ENCODE assay signal across 10 cellular contexts in the genomic region with DNA sequence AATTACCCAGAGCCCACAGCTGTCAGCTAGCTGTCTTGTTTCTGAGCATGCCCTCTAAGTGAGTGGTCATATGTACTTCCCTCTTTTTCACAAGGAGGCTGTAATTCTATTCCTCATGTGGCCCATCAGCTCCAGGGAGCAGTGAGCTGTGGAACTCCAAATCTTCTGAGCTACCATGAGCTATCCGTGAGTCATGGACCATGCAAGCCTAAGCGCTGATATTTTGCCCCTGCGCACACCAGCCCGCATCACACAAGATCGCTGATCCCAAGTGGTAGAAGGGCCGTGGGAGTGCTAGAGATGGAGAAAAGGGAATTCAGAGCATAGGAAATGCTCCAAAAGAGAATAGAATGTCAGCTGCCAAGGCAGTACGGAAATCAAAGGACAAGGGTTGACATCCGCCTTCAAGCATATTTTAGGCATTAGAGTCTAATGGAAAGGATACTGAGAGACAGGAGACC. TPM values are rescaled to one million over a fixed set of nuclear protein-coding genes. Genes with fewer than 3 reads are reported as not detected.
DNase-seq lines count a peak whose midpoint lies in the region; ATAC-seq and TF ChIP-seq lines count a peak whose summit lies in the region.
"Had no signal": no experiment of that assay in that cellular context is flagged by ENCODE, and none has a peak within 500 bp of the region (broad histone marks: within the 10 kb centered on the region; RNA-seq: fewer than 3 reads in every experiment).

No MANE protein-coding gene starts in this region.

- H3K27ac Mint-ChIP-seq in chondrocyte (ENCODE audit: unreplicated experiment) (peak overlapping the region; percentile 89), nephron (peak overlapping the region; percentile 15 to 50 (median 42))
- H3K27ac Mint-ChIP-seq: neural progenitor cell had no signal

- H3K4me1 Mint-ChIP-seq in chondrocyte (ENCODE audit: low read depth) (peaks cover 78% of the 10 kb centered on the region), nephron (peaks cover 43% of the 10 kb centered on the region)

- no peak for TF ChIP-seq CTCF in HFF-Myc (IDR thresholded peaks at IDR 0.05; ENCODE audit: low read depth, low read length, missing control alignments)
- no peak for TF ChIP-seq CTCF in chondrocyte (IDR thresholded peaks at IDR 0.05)
- TF ChIP-seq CTCF in nephron (IDR thresholded peaks at IDR 0.05; ENCODE audit: unreplicated experiment in 3 of 3): no peak

- no peak overlapping the region for H3K4me3 ChIP-seq in HFF-Myc (replicated peaks; ENCODE audit: low read depth, low read length)
- H3K4me3 ChIP-seq: neural progenitor cell had no signal

- no peaks in the 10 kb centered on the region for H3K36me3 Mint-ChIP-seq in chondrocyte (ENCODE audit: low read depth)
- no peaks in the 10 kb centered on the region for H3K36me3 Mint-ChIP-seq in nephron (ENCODE audit: low read depth)

- peak overlapping the region; percentile 50 for H3K4me3 Mint-ChIP-seq in chondrocyte (ENCODE audit: unreplicated experiment)
- peak overlapping the region in 1 of 3 experiments; percentile 87 for H3K4me3 Mint-ChIP-seq in nephron
- H3K4me3 Mint-ChIP-seq: neural progenitor cell had no signal

- DNase-seq in HFF-Myc (ENCODE audit: extremely low read depth, low read depth): peak; percentile 52
- peak; percentile 42 for DNase-seq in NCI-H524 treated with DMSO at 0.1 percent for 48 hours (lab: John Stamatoyannopoulos, UW)
- no peak for DNase-seq in chondrocyte (ENCODE audit: low spot score)
- DNase-seq in activated effector memory CD4-positive, alpha-beta T cell treated with Interleukin-2 at 50 U/mL for 16 hours: no peak
- DNase-seq in mesenteric fat pad (ENCODE audit: low spot score): no peak
- DNase-seq: cerebellar nuclear complex, T-helper 2 cell had no signal

- H3K27me3 Mint-ChIP-seq in chondrocyte (ENCODE audit: low read depth) (no peaks in the 10 kb centered on the region), nephron (ENCODE audit: low read depth) (no peaks in the 10 kb centered on the region)

- no peak for ATAC-seq in GM19328 (IDR thresholded peaks at IDR 0.05; ENCODE audit: unreplicated experiment)

- H3K9me3 Mint-ChIP-seq in chondrocyte (ENCODE audit: low read depth) (no peaks in the 10 kb centered on the region), nephron (peaks cover 5% of the 10 kb centered on the region)

RNA-seq across cellular contexts. Expression of a gene that starts 5.5 kb away (rescaled TPM):
- total RNA-seq in chondrocyte: 15.2 to 22.8 TPM (median 15.9 TPM) in 3 replicates
- total RNA-seq in mesenteric fat pad: 28.8 TPM

RNA-seq across cellular contexts. Expression of a gene that starts 38.8 kb away (rescaled TPM):
- total RNA-seq in chondrocyte (62.7 to 74.6 TPM (median 68.7 TPM) in 3 replicates), mesenteric fat pad (74.0 TPM)

Comparison
In these comparisons a context has a peak if more than half of its experiments do, and no peak if none do; other contexts are left out.
1. DNase-seq: peak in HFF-Myc (single experiment) and NCI-H524 treated with DMSO at 0.1 percent for 48 hours (single experiment); none in chondrocyte (single experiment), activated effector memory CD4-positive, alpha-beta T cell treated with Interleukin-2 at 50 U/mL for 16 hours (single experiment) and mesenteric fat pad (single experiment).